ENCODE assay signal across 9 cellular contexts in genomic region chr19:4539697-4540581, GRCh38. TPM values are rescaled to one million over a fixed set of nuclear protein-coding genes. Genes with fewer than 3 reads are reported as not detected.
DNase-seq lines count a peak whose midpoint lies in the region; ATAC-seq, FAIRE-seq and TF ChIP-seq lines count a peak whose summit lies in the region.
"Had no signal": no experiment of that assay in that cellular context is flagged by ENCODE, and none has a peak within 500 bp of the region (broad histone marks: within the 10 kb centered on the region; RNA-seq: fewer than 3 reads in every experiment).

Gene LRG1 (minus strand): TSS chr19:4540036. CDS start chr19:4540013, 23 bp downstream.

- H3K36me3 ChIP-seq in pancreas, result no peaks in the 10 kb centered on the region

- H3K4me3 ChIP-seq in pancreas, result peak within 1 kb of the TSS; percentile 10 to 58 (median 28)

- no peak within 1 kb of the TSS for H3K4me3 Mint-ChIP-seq in endothelial cell (ENCODE audit: unreplicated experiment)
- H3K4me3 Mint-ChIP-seq: immature natural killer cell had no signal

- H3K4me1 Mint-ChIP-seq in endothelial cell (ENCODE audit: unreplicated experiment), result peaks cover 6% of the 10 kb centered on the region

- DNase-seq in MV-4-11 (lab: John Stamatoyannopoulos, UW), result peak; percentile 99
- no peak for DNase-seq in endothelial cell (ENCODE audit: low spot score)
- peak; percentile 81 to 94 (median 92) for DNase-seq in pancreas
- no peak for DNase-seq in NCI-H345 treated with DMSO at 0.1 percent for 48 hours (lab: John Stamatoyannopoulos, UW; ENCODE audit: unreplicated experiment)
- DNase-seq: immature natural killer cell had no signal

- no peaks in the 10 kb centered on the region for H3K27me3 ChIP-seq in pancreas

- H3K27me3 Mint-ChIP-seq in endothelial cell (ENCODE audit: unreplicated experiment), result peaks cover 6% of the 10 kb centered on the region

- FAIRE-seq in pancreas (lab: Jason Lieb, UNC), result no peak

- TF ChIP-seq CTCF in endothelial cell (IDR thresholded peaks at IDR 0.05; ENCODE audit: unreplicated experiment) (no peak), pancreas (IDR thresholded peaks at IDR 0.05) (no peak)

- intact Hi-C loops in pancreas (cut with DNase I), result no loop called here

- no peak for ATAC-seq in GM18505 (IDR thresholded peaks at IDR 0.05; ENCODE audit: unreplicated experiment)
- ATAC-seq in pancreas, result peak; percentile 86 to 91 (median 86)
- no peak for ATAC-seq in HG03097 (IDR thresholded peaks at IDR 0.05; ENCODE audit: low FRiP score, unreplicated experiment)
- no peak for ATAC-seq in GM21423 (IDR thresholded peaks at IDR 0.05; ENCODE audit: unreplicated experiment)
- ATAC-seq in HG02610 (IDR thresholded peaks at IDR 0.05; ENCODE audit: unreplicated experiment), result no peak

- H3K27ac ChIP-seq in pancreas, result peak within 1 kb of the TSS; percentile 57 to 88 (median 76)

- TF ChIP-seq POLR2A in GM18505 (IDR thresholded peaks at IDR 0.05; ENCODE audit: borderline replicate concordance, extremely low read depth, insufficient read depth, insufficient read length), result peak; percentile 61

- WGBS in pancreas, 2 donors, result 9 to 20% methylated on average over 14 of the region's 14 CpGs

- H3K36me3 Mint-ChIP-seq in endothelial cell (ENCODE audit: low read depth, unreplicated experiment), result peaks cover 3% of the 10 kb centered on the region
- H3K36me3 Mint-ChIP-seq: immature natural killer cell had no signal

- no peaks in the 10 kb centered on the region for H3K9me3 Mint-ChIP-seq in endothelial cell (ENCODE audit: unreplicated experiment)
- H3K9me3 Mint-ChIP-seq: immature natural killer cell had no signal

- peak within 1 kb of the TSS; percentile 48 for H3K27ac Mint-ChIP-seq in endothelial cell (ENCODE audit: unreplicated experiment)
- H3K27ac Mint-ChIP-seq: immature natural killer cell had no signal

- peaks cover 8 to 31% (median 19%) of the 10 kb centered on the region in 3 donors for H3K4me1 ChIP-seq in pancreas

- no peaks in the 10 kb centered on the region for H3K9me3 ChIP-seq in pancreas

RNA-seq across cellular contexts. Expression of gene LRG1, which starts in this region (rescaled TPM):
- total RNA-seq in endothelial cell (ENCODE audit: unreplicated experiment) (2.2 TPM), pancreas (10 to 100 TPM in 5 of 6 donors, 1 to 10 TPM in 1; 7.9 to 53.6 (median 14.8) TPM)
- polyA plus RNA-seq in pancreas, result 10 to 100 TPM; 22.1 to 36.4 TPM
- polyA plus RNA-seq: immature natural killer cell had no signal

Comparison
In these comparisons a context has a peak if more than half of its experiments do, and no peak if none do; other contexts are left out.
1. ATAC-seq: peak in pancreas (4 of 4); none in GM18505 (single experiment), HG03097 (single experiment), GM21423 (single experiment) and HG02610 (single experiment).
2. DNase-seq: peak in MV-4-11 (single experiment) and pancreas (6 of 6); none in endothelial cell (single experiment) and NCI-H345 treated with DMSO at 0.1 percent for 48 hours (single experiment).